9 cellular contexts compared by ENCODE assay signal in the genomic region with DNA sequence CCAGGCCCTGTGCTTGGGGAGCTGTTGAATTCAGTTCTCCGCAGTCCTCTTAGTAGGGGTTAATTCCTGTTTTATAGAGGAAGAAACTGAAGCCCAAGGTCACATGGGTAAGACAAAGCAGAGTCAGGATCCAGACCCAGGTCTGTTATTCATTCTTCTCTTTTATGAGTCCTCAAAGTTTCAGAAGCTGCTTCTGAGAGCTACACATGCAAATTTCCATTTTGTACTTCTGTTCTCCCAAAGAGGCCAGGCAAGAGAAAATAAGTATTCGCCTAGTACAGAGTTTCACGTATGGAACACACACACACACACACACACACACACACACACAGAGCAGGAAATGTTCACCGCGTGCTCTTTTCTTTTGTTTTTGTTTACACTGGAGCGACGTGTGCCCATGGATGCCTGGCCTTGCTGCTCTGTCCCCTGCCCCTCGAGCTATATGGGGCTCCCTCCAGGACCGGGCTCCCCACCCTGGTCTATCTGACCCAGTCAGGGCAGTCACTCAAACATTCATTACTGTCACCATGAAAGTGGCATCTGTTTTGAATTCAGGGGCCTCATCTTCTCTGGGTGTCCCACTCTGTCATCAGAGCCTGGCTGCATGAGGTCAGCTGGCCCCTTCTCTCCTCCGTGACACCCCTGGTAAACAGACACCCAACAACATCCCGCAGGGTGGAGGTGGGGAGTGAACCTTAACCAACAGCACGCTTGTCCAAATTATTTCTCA.
DNase-seq lines count a peak whose midpoint lies in the region; ATAC-seq, FAIRE-seq and TF ChIP-seq lines count a peak whose summit lies in the region.
"Had no signal": no experiment of that assay in that cellular context is flagged by ENCODE, and none has a peak within 500 bp of the region (broad histone marks: within the 10 kb centered on the region; RNA-seq: fewer than 3 reads in every experiment).

No MANE protein-coding gene starts in this region.

- no peaks in the 10 kb centered on the region for H3K27me3 ChIP-seq in ascending aorta

- H3K9me3 Mint-ChIP-seq in stimulated activated naive CD8-positive, alpha-beta T cell treated with anti-CD3 and anti-CD28 coated beads, Interleukin-15, amount 100 ng/mL, for 72 hours, result no peaks in the 10 kb centered on the region
- peaks cover 3% of the 10 kb centered on the region for H3K9me3 Mint-ChIP-seq in progenitor cell of endocrine pancreas (ENCODE audit: low read depth)

- peaks cover 0 to 45% of the 10 kb centered on the region in 2 donors for H3K4me1 ChIP-seq in ascending aorta

- H3K27me3 Mint-ChIP-seq in stimulated activated naive CD8-positive, alpha-beta T cell treated with anti-CD3 and anti-CD28 coated beads, Interleukin-15, amount 100 ng/mL, for 72 hours, result peaks cover 28% of the 10 kb centered on the region
- no peaks in the 10 kb centered on the region for H3K27me3 Mint-ChIP-seq in progenitor cell of endocrine pancreas

- intact Hi-C loops in ascending aorta (cut with DNase I), result no loop called here

- peak; percentile 30 for ATAC-seq in stimulated activated naive CD8-positive, alpha-beta T cell treated with anti-CD3 and anti-CD28 coated beads, Interleukin-15, Interleukin-2, amounts not matched to agents 100 U/mL and 50 U/mL, for 24 hours
- no peak for ATAC-seq in stimulated activated naive CD8-positive, alpha-beta T cell treated with anti-CD3 and anti-CD28 coated beads, Interleukin-15, amount 100 ng/mL, for 72 hours
- ATAC-seq in HG03103 (IDR thresholded peaks at IDR 0.05; ENCODE audit: low read depth, unreplicated experiment), result peak; percentile 95

- no peaks in the 10 kb centered on the region for H3K36me3 ChIP-seq in ascending aorta

- TF ChIP-seq POLR2A in H54 (IDR thresholded peaks at IDR 0.05; ENCODE audit: low read depth, low read length), result no peak

- TF ChIP-seq CTCF in ascending aorta (IDR thresholded peaks at IDR 0.05) (no peak), progenitor cell of endocrine pancreas (IDR thresholded peaks at IDR 0.05; ENCODE audit: unreplicated experiment) (no peak)

- peak overlapping the region in 1 of 2 donors; percentile 52 for H3K27ac Mint-ChIP-seq in stimulated activated naive CD8-positive, alpha-beta T cell treated with anti-CD3 and anti-CD28 coated beads, Interleukin-15, amount 100 ng/mL, for 72 hours
- peak overlapping the region; percentile 88 for H3K27ac Mint-ChIP-seq in progenitor cell of endocrine pancreas

- H3K4me3 Mint-ChIP-seq in stimulated activated naive CD8-positive, alpha-beta T cell treated with anti-CD3 and anti-CD28 coated beads, Interleukin-15, amount 100 ng/mL, for 72 hours, result no peak overlapping the region
- no peak overlapping the region for H3K4me3 Mint-ChIP-seq in progenitor cell of endocrine pancreas (ENCODE audit: low read depth)

- FAIRE-seq in H54 (lab: Jason Lieb, UNC), result no peak

- H3K9me3 ChIP-seq in ascending aorta, result no peaks in the 10 kb centered on the region

- no peak overlapping the region for H3K4me3 ChIP-seq in ascending aorta

- peaks cover 14% of the 10 kb centered on the region for H3K36me3 Mint-ChIP-seq in progenitor cell of endocrine pancreas (ENCODE audit: insufficient read depth)

- no peak for DNase-seq in stimulated activated naive CD8-positive, alpha-beta T cell treated with anti-CD3 and anti-CD28 coated beads, Interleukin-15, Interleukin-2, amounts not matched to agents 100 U/mL and 50 U/mL, for 24 hours
- no peak for DNase-seq in stimulated activated naive CD8-positive, alpha-beta T cell treated with anti-CD3 and anti-CD28 coated beads, Interleukin-15, amount 100 ng/mL, for 72 hours
- DNase-seq in ascending aorta (ENCODE audit: low spot score in 2 of 2), result no peak
- no peak for DNase-seq in progenitor cell of endocrine pancreas (ENCODE audit: low spot score, unreplicated experiment)
- no peak for DNase-seq in H54 (ENCODE audit: insufficient read length, low spot score)
- no peak for DNase-seq in stimulated activated CD8-positive, alpha-beta memory T cell treated with anti-CD3 and anti-CD28 coated beads, Interleukin-4, amount 100 ng/mL, for 48 hours
- DNase-seq in iPS-NIHi11 (ENCODE audit: low spot score), result no peak
- DNase-seq: DND-41 had no signal

- peak overlapping the region; percentile 42 to 56 for H3K27ac ChIP-seq in ascending aorta

- peaks cover 14% of the 10 kb centered on the region for H3K4me1 Mint-ChIP-seq in stimulated activated naive CD8-positive, alpha-beta T cell treated with anti-CD3 and anti-CD28 coated beads, Interleukin-15, amount 100 ng/mL, for 72 hours
- peaks cover 71% of the 10 kb centered on the region for H3K4me1 Mint-ChIP-seq in progenitor cell of endocrine pancreas (ENCODE audit: low read depth)
